8 cellular contexts compared by ENCODE assay signal in the genomic region with DNA sequence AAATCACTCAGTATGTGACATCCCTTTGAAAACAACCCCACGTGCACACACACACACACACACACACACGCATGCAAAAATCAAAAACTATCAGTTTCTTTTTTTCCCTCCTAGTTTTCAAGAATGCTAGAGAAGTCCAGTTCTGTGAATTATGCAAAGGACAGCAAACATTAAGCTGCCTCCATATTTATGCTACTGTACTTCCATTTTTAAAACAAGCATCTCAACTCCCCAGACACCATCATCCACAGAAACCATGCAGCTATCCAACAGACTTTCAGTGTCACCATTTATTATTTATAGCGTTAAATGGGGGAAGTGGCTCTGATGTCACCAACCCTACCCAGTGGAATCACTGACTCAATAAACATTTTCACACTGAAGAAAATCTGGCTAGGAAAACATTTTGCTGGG. TPM values are rescaled to one million over a fixed set of nuclear protein-coding genes. Genes with fewer than 3 reads are reported as not detected.
DNase-seq lines count a peak whose midpoint lies in the region; ATAC-seq and TF ChIP-seq lines count a peak whose summit lies in the region.

No MANE protein-coding gene starts in this region.

- no peaks in the 10 kb centered on the region for H3K27me3 Mint-ChIP-seq in activated CD4-positive, alpha-beta T cell treated with anti-CD3 and anti-CD28 coated beads, Interleukin-2, amount 10 ng/mL, durations not matched to agents 7 days and 5 days

- H3K27ac ChIP-seq in right atrium auricular region (peak overlapping the region; percentile 96 to 97), skeletal muscle tissue (ENCODE audit: low read depth, low read length) (peak overlapping the region; percentile 98)

- H3K9ac ChIP-seq in skeletal muscle tissue (ENCODE audit: low read depth in 1 of 3, low read length in 3 of 3): peak overlapping the region; percentile 97 to 98 (median 98)

- H3K4me1 Mint-ChIP-seq in activated CD4-positive, alpha-beta T cell treated with anti-CD3 and anti-CD28 coated beads, Interleukin-2, amount 10 ng/mL, durations not matched to agents 7 days and 5 days: peaks cover 63% of the 10 kb centered on the region

- no peaks in the 10 kb centered on the region for H3K9me3 Mint-ChIP-seq in activated CD4-positive, alpha-beta T cell treated with anti-CD3 and anti-CD28 coated beads, Interleukin-2, amount 10 ng/mL, durations not matched to agents 7 days and 5 days

- peak overlapping the region; percentile 82 for H3K4me3 Mint-ChIP-seq in activated CD4-positive, alpha-beta T cell treated with anti-CD3 and anti-CD28 coated beads, Interleukin-2, amount 10 ng/mL, durations not matched to agents 7 days and 5 days

- DNase-seq in right atrium auricular region (ENCODE audit: low spot score) (no peak), left cardiac atrium (no peak), fibroblast of the aortic adventitia (ENCODE audit: low read depth) (peak; percentile 35), GM13976 (ENCODE audit: low spot score) (no peak)
- peak; percentile 30 for DNase-seq in activated CD4-positive, alpha-beta T cell treated with anti-CD3 and anti-CD28 coated beads, Interleukin-2, amount 10 ng/mL, durations not matched to agents 7 days and 5 days

- H3K27me3 ChIP-seq in right atrium auricular region (no peaks in the 10 kb centered on the region), skeletal muscle tissue (ENCODE audit: control insufficient read depth in 3 of 3, insufficient read depth in 3 of 3, low read length in 3 of 3) (no peaks in the 10 kb centered on the region)

- H3K27ac Mint-ChIP-seq in activated CD4-positive, alpha-beta T cell treated with anti-CD3 and anti-CD28 coated beads, Interleukin-2, amount 10 ng/mL, durations not matched to agents 7 days and 5 days: peak overlapping the region; percentile 96

- H3K4me1 ChIP-seq in right atrium auricular region (peaks cover 0 to 57% of the 10 kb centered on the region in 2 donors), skeletal muscle tissue (ENCODE audit: control insufficient read depth in 3 of 3, insufficient read depth in 3 of 3, low read length in 3 of 3) (peaks cover 13 to 39% (median 34%) of the 10 kb centered on the region in 3 donors)

- no peaks in the 10 kb centered on the region for H3K9me3 ChIP-seq in right atrium auricular region
- no peaks in the 10 kb centered on the region for H3K9me3 ChIP-seq in skeletal muscle tissue (ENCODE audit: control insufficient read depth in 3 of 3, low read length in 3 of 3)

- TF ChIP-seq CTCF in right atrium auricular region (IDR thresholded peaks at IDR 0.05) (no peak), fibroblast of the aortic adventitia (IDR thresholded peaks at IDR 0.05; ENCODE audit: insufficient read depth, low read length) (no peak), GM13976 (IDR thresholded peaks at IDR 0.05; ENCODE audit: borderline replicate concordance, control extremely low read depth, extremely low read depth, insufficient read depth, missing control alignments) (no peak)

- POLR2A ChIA-PET in activated CD4-positive, alpha-beta T cell treated with anti-CD3 and anti-CD28 coated beads, Interleukin-2, amount 10 ng/mL, durations not matched to agents 7 days and 5 days (lab: Charles Lee): interaction anchor here (0.6 kb wide), 1 partner anchor 42 kb away, joined by 4 read pairs; no protein-coding TSS in a partner anchor

- H3K4me3 ChIP-seq in right atrium auricular region (peak overlapping the region; percentile 80 to 84), fibroblast of the aortic adventitia (ENCODE audit: low read depth, low read length) (peak overlapping the region; percentile 94), skeletal muscle tissue (ENCODE audit: low read length in 3 of 3) (peak overlapping the region in 2 of 3 donors; percentile 99)

- CTCF ChIA-PET in activated CD4-positive, alpha-beta T cell treated with anti-CD3 and anti-CD28 coated beads, Interleukin-2, amount 10 ng/mL, durations not matched to agents 7 days and 5 days (lab: Charles Lee): interaction anchor here (2.3 to 3.4 kb wide), 3 partner anchors 9 to 184 kb away, joined by 7 to 23 read pairs (median 12); a partner anchor contains a TSS

- in situ Hi-C loops in GM13976 (cut with MboI; ENCODE audit: low sequenced_read_pairs, unreplicated experiment): no loop called here

- H3K36me3 Mint-ChIP-seq in activated CD4-positive, alpha-beta T cell treated with anti-CD3 and anti-CD28 coated beads, Interleukin-2, amount 10 ng/mL, durations not matched to agents 7 days and 5 days (ENCODE audit: low read depth): peaks cover 15% of the 10 kb centered on the region

- intact Hi-C loops in left cardiac atrium (cut with DNase I): loop anchor here in 1 of 2 donors (10.0 kb wide), 1 partner anchor 90 kb away; no protein-coding TSS in a partner anchor

- H3K36me3 ChIP-seq in right atrium auricular region (no peaks in the 10 kb centered on the region), skeletal muscle tissue (ENCODE audit: control insufficient read depth in 3 of 3, insufficient read depth in 3 of 3, low read length in 3 of 3) (peaks cover 0 to 2% (median 0%) of the 10 kb centered on the region in 3 donors)

- no peak for ATAC-seq in left cardiac atrium
- ATAC-seq in GM21576 (IDR thresholded peaks at IDR 0.05; ENCODE audit: unreplicated experiment): no peak
- ATAC-seq in GM18870 (IDR thresholded peaks at IDR 0.05; ENCODE audit: unreplicated experiment): no peak

RNA-seq across cellular contexts. Expression of a gene that starts 1.6 kb away (rescaled TPM):
- total RNA-seq in right atrium auricular region: 10 to 100 TPM; 76.3 to 81.7 TPM
- 10 to 100 TPM; 50.3 to 55.4 TPM for total RNA-seq in left cardiac atrium
- total RNA-seq in activated CD4-positive, alpha-beta T cell treated with anti-CD3 and anti-CD28 coated beads, Interleukin-2, amount 10 ng/mL, durations not matched to agents 7 days and 5 days: 10 to 100 TPM; 27.3 to 27.5 TPM
- total RNA-seq in fibroblast of the aortic adventitia (ENCODE audit: low replicate concordance): 64.8 and 68.4 TPM in 2 replicates
- 60.5 TPM for total RNA-seq in skeletal muscle tissue

Comparison
In these comparisons a context has a peak if more than half of its experiments do, and no peak if none do; other contexts are left out.
1. DNase-seq: peak in activated CD4-positive, alpha-beta T cell treated with anti-CD3 and anti-CD28 coated beads, Interleukin-2, amount 10 ng/mL, durations not matched to agents 7 days and 5 days (single experiment) and fibroblast of the aortic adventitia (single experiment); none in right atrium auricular region (single experiment), left cardiac atrium (single experiment) and GM13976 (single experiment).
2. Peak in every context shown above with its lines, with median percentiles within 50 percentile points of each other: H3K4me3 ChIP-seq.